ENCODE assay signal across 8 cellular contexts in the genomic region with DNA sequence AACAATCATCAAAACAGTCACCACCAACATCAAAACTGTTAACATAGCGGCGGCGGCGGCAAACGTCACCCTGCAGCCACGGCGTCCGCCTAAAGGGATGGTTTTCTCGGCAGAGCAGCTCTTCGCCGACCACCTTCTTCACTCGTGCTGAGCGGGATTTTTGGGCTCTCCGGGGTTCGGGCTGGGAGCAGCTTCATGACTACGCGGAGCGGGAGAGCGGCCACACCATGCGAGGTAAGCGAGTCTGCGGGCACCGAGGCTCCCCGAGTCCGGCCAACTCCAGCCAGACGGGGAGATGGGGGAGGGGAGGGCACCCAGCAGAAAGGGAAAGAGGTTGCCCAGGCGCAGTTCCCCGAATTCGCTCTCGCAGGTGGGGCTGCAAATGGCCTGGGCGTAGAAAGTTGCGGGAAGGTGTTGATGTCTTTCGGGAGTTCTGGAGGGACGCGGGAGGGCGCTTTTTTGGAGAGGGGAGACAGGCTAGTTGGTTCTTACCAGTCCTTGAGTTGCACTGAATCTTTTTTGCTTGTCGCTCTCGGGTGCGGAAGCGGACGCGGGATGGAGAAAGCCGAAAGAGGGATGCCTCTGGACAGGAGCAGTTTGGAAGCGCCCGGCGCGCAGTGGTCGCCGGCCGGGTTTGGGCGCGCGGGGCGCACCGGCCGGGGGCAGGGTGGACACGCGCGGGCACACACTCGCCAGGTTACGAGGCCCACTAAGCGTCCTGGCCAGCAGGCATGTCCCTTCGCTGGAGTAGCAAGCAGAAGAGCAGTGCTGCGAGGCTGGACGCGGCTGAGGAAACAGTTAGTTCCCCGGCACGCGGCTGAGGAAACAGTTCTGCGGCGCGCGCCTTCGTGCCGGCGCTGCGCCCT. TPM values are rescaled to one million over a fixed set of nuclear protein-coding genes. Genes with fewer than 3 reads are reported as not detected.
A peak's percentile ranks its signal among the peaks of the same experiment; 100 is the strongest.
DNase-seq lines count a peak whose midpoint lies in the region; ATAC-seq and TF ChIP-seq lines count a peak whose summit lies in the region.

No MANE protein-coding gene starts in this region.

- H3K27me3 Mint-ChIP-seq in activated naive CD8-positive, alpha-beta T cell treated with anti-CD3 and anti-CD28 coated beads, Interleukin-2, amount 50 U/mL, for 24 hours = peaks cover 51% of the 10 kb centered on the region

- H3K9me3 Mint-ChIP-seq in activated naive CD8-positive, alpha-beta T cell treated with anti-CD3 and anti-CD28 coated beads, Interleukin-2, amount 50 U/mL, for 24 hours = no peaks in the 10 kb centered on the region

- H3K36me3 ChIP-seq in hepatocyte (replicated peaks; ENCODE audit: insufficient read depth, low read depth) (no peaks in the 10 kb centered on the region), rectal smooth muscle tissue (ENCODE audit: control insufficient read depth, insufficient read depth, low read length) (no peaks in the 10 kb centered on the region)

- H3K4me3 Mint-ChIP-seq in activated naive CD8-positive, alpha-beta T cell treated with anti-CD3 and anti-CD28 coated beads, Interleukin-2, amount 50 U/mL, for 24 hours = peak overlapping the region; percentile 87

- H3K9me3 ChIP-seq in hepatocyte (ENCODE audit: low read depth) = no peaks in the 10 kb centered on the region

- no peaks in the 10 kb centered on the region for H4K20me1 ChIP-seq in hepatocyte (ENCODE audit: insufficient read depth, poor library complexity, severe bottlenecking)

- no peaks in the 10 kb centered on the region for H3K4me1 ChIP-seq in hepatocyte (ENCODE audit: insufficient read depth)
- no peaks in the 10 kb centered on the region for H3K4me1 ChIP-seq in rectal smooth muscle tissue (ENCODE audit: control insufficient read depth, insufficient read depth, low read length)

- under 1% methylated on average over 71 of the region's 77 CpGs for WGBS in hepatocyte (ENCODE audit: low lambda C conversion rate, missing lambda C conversion rate)

- H3K27ac Mint-ChIP-seq in activated naive CD8-positive, alpha-beta T cell treated with anti-CD3 and anti-CD28 coated beads, Interleukin-2, amount 50 U/mL, for 24 hours = no peak overlapping the region

- H3K36me3 Mint-ChIP-seq in activated naive CD8-positive, alpha-beta T cell treated with anti-CD3 and anti-CD28 coated beads, Interleukin-2, amount 50 U/mL, for 24 hours (ENCODE audit: low read depth) = no peaks in the 10 kb centered on the region

- DNase-seq in GM10266 (ENCODE audit: extremely low spot score) (peak; percentile 49), hepatocyte (ENCODE audit: low spot score) (peak; percentile 29), NCI-H2227 (lab: John Stamatoyannopoulos, UW; ENCODE audit: unreplicated experiment) (no peak), A172 (ENCODE audit: low spot score) (no peak)
- DNase-seq in activated naive CD8-positive, alpha-beta T cell treated with anti-CD3 and anti-CD28 coated beads, Interleukin-2, amount 50 U/mL, for 24 hours = peak; percentile 10
- DNase-seq in activated CD4-positive, alpha-beta T cell treated with anti-CD3 and anti-CD28 coated beads, Interleukin-2, amount 50 U/mL, for 4 hours = no peak

- H3K27ac ChIP-seq in hepatocyte (no peak overlapping the region), rectal smooth muscle tissue (ENCODE audit: low read depth, low read length) (no peak overlapping the region)

- peak; percentile 21 for ATAC-seq in HG03439 (IDR thresholded peaks at IDR 0.05; ENCODE audit: unreplicated experiment)
- ATAC-seq in activated naive CD8-positive, alpha-beta T cell treated with anti-CD3 and anti-CD28 coated beads, Interleukin-2, amount 50 U/mL, for 24 hours = no peak

- H3K4me1 Mint-ChIP-seq in activated naive CD8-positive, alpha-beta T cell treated with anti-CD3 and anti-CD28 coated beads, Interleukin-2, amount 50 U/mL, for 24 hours = peaks cover 27% of the 10 kb centered on the region

- H3K27me3 ChIP-seq in hepatocyte (peaks cover 80% of the 10 kb centered on the region), rectal smooth muscle tissue (ENCODE audit: control insufficient read depth, insufficient read depth, low read length) (peaks cover 16% of the 10 kb centered on the region)

- peak overlapping the region; percentile 94 for H3K4me2 ChIP-seq in hepatocyte

- no peak for TF ChIP-seq CTCF in GM10266 (IDR thresholded peaks at IDR 0.05; ENCODE audit: control insufficient read depth, insufficient read depth, low read depth, missing control alignments)
- TF ChIP-seq CTCF in hepatocyte (IDR thresholded peaks at IDR 0.05; ENCODE audit: poor library complexity) = no peak

- H3K79me2 ChIP-seq in hepatocyte = no peaks in the 10 kb centered on the region

- H3K9me2 ChIP-seq in hepatocyte (replicated peaks; ENCODE audit: insufficient read depth) = no peaks in the 10 kb centered on the region

- H3K9ac ChIP-seq in rectal smooth muscle tissue (ENCODE audit: low read length) = no peak overlapping the region

- peak overlapping the region; percentile 85 for H3K4me3 ChIP-seq in hepatocyte
- H3K4me3 ChIP-seq in rectal smooth muscle tissue (ENCODE audit: low read length) = peak overlapping the region; percentile 62

- H2AFZ ChIP-seq in hepatocyte = peak overlapping the region; percentile 93

RNA-seq across cellular contexts. Expression of gene RORB, which starts 0.8 kb away (rescaled TPM):
- 1.4 and 1.8 TPM in 2 replicates for total RNA-seq in hepatocyte
- 0.09 TPM in 1 of 2 replicates, not detected in the other for polyA plus RNA-seq in hepatocyte
- not detected in 2 replicates for total RNA-seq in A172 (2014; rRNA removed; shearing (Covaris generic))

Comparison
In these comparisons a context has a peak if more than half of its experiments do, and no peak if none do; other contexts are left out.
1. DNase-seq: peak in GM10266 (single experiment), activated naive CD8-positive, alpha-beta T cell treated with anti-CD3 and anti-CD28 coated beads, Interleukin-2, amount 50 U/mL, for 24 hours (single experiment) and hepatocyte (single experiment); none in NCI-H2227 (single experiment), A172 (single experiment) and activated CD4-positive, alpha-beta T cell treated with anti-CD3 and anti-CD28 coated beads, Interleukin-2, amount 50 U/mL, for 4 hours (0 of 2).